8 cellular contexts compared by ENCODE assay signal in genomic region chr2:108786354-108787208, GRCh38. TPM values are rescaled to one million over a fixed set of nuclear protein-coding genes. Genes with fewer than 3 reads are reported as not detected.
A peak's percentile ranks its signal among the peaks of the same experiment; 100 is the strongest.
DNase-seq lines count a peak whose midpoint lies in the region; ATAC-seq and TF ChIP-seq lines count a peak whose summit lies in the region.

CCDC138 (plus strand) TSS chr2:108786771; CDS start chr2:108786823, 52 bp downstream.

- no peaks in the 10 kb centered on the region for H3F3A ChIP-seq in PC-3 (ENCODE audit: low read length, unreplicated experiment)

- no peaks in the 10 kb centered on the region for H3K9me2 ChIP-seq in PC-3 (replicated peaks; ENCODE audit: low read length)

- H3K4me1 ChIP-seq in PC-3 (ENCODE audit: insufficient read depth, low read length), result peaks cover 3% of the 10 kb centered on the region; the same call in 1 of the 2 replicates
- no peaks in the 10 kb centered on the region for H3K4me1 ChIP-seq in esophagus (ENCODE audit: control insufficient read depth in 2 of 2, insufficient read depth in 2 of 2, low read length in 1 of 2)
- H3K4me1 ChIP-seq in muscle layer of colon (ENCODE audit: insufficient read depth, low read length), result no peaks in the 10 kb centered on the region

- H3K4me2 ChIP-seq in PC-3 (ENCODE audit: low read length), result peak within 1 kb of the TSS; percentile 88

- CTCF ChIA-PET in PC-3 (lab: Charles Lee), result no interaction called here

- H3K27ac ChIP-seq in PC-3 (ENCODE audit: low read length) (peak within 1 kb of the TSS; percentile 50), esophagus (ENCODE audit: low read depth in 2 of 2, low read length in 1 of 2) (peak within 1 kb of the TSS; percentile 80 to 87), muscle layer of colon (ENCODE audit: low read depth, low read length) (peak within 1 kb of the TSS; percentile 8)

- no peaks in the 10 kb centered on the region for H3K9me3 ChIP-seq in PC-3 (ENCODE audit: low read length)
- no peaks in the 10 kb centered on the region for H3K9me3 ChIP-seq in esophagus (ENCODE audit: control insufficient read depth in 2 of 2, insufficient read depth in 1 of 2, low read depth in 1 of 2, low read length in 1 of 2)
- no peaks in the 10 kb centered on the region for H3K9me3 ChIP-seq in muscle layer of colon (ENCODE audit: low read length)

- peak; percentile 75 for DNase-seq in DMS153 (lab: John Stamatoyannopoulos, UW)
- DNase-seq in HuH-7.5 (ENCODE audit: low spot score), result peak; percentile 84
- peak; percentile 95 for DNase-seq in PC-3
- DNase-seq in activated T-cell treated with anti-CD3 and anti-CD28 coated beads for 4 hours, result peak; percentile 90
- DNase-seq in stimulated activated CD8-positive, alpha-beta memory T cell treated with anti-CD3 and anti-CD28 coated beads, Interleukin-7, amount 100 ng/mL, for 1 hour (ENCODE audit: low read depth in 2 of 2), result peak; percentile 83

- no TSS peak for BruUV-seq in PC-3 (replicated peaks; lab: Mats Ljungman, UMichigan)

- intact Hi-C loops in PC-3 (cut with micrococcal nuclease), result no loop called here

- peaks cover 19% of the 10 kb centered on the region for H3K79me2 ChIP-seq in PC-3 (ENCODE audit: low read length)

- no peaks in the 10 kb centered on the region for H4K20me1 ChIP-seq in PC-3 (ENCODE audit: low read length)

- ATAC-seq in GM21528 (IDR thresholded peaks at IDR 0.05; ENCODE audit: low FRiP score, unreplicated experiment), result peak; percentile 98
- ATAC-seq in PC-3, result peak; percentile 93

- H2AFZ ChIP-seq in PC-3 (ENCODE audit: low read length), result peak within 1 kb of the TSS; percentile 86

- H3K36me3 ChIP-seq in PC-3 (ENCODE audit: low read depth, low read length) (peaks cover 24% of the 10 kb centered on the region), esophagus (ENCODE audit: control insufficient read depth in 2 of 2, insufficient read depth in 2 of 2, low read length in 1 of 2) (peaks cover 0 to 3% of the 10 kb centered on the region in 2 donors), muscle layer of colon (ENCODE audit: insufficient read depth, low read length) (peaks cover 12% of the 10 kb centered on the region)

- H3K27me3 ChIP-seq in PC-3 (ENCODE audit: low read length), result no peaks in the 10 kb centered on the region
- no peaks in the 10 kb centered on the region for H3K27me3 ChIP-seq in esophagus (ENCODE audit: control insufficient read depth in 1 of 2, insufficient read depth in 2 of 2, low read length in 2 of 2)
- no peaks in the 10 kb centered on the region for H3K27me3 ChIP-seq in muscle layer of colon (ENCODE audit: control insufficient read depth in 1 of 2, insufficient read depth in 2 of 2, low read length in 2 of 2)

- TF ChIP-seq CTCF in PC-3 (conservative IDR thresholded peaks at IDR 0.05; ENCODE audit: low read depth, low read length), result no peak

- H3K9ac ChIP-seq in PC-3 (ENCODE audit: low read length) (peak within 1 kb of the TSS; percentile 84), muscle layer of colon (ENCODE audit: low read length) (peak within 1 kb of the TSS; percentile 11)

- POLR2A ChIA-PET in PC-3 (lab: Charles Lee; ENCODE audit: unreplicated experiment), result interaction anchor here (0.6 kb wide), 2 partner anchors 287 to 405 kb away, joined by 6 to 10 read pairs; no protein-coding TSS in a partner anchor

- H3K4me3 ChIP-seq in PC-3 (ENCODE audit: low read length) (peak within 1 kb of the TSS; percentile 76), esophagus (ENCODE audit: low read depth in 1 of 2, low read length in 2 of 2) (peak within 1 kb of the TSS; percentile 79 to 95), muscle layer of colon (ENCODE audit: low read depth in 1 of 2, low read length in 2 of 2) (peak within 1 kb of the TSS; percentile 55 to 73)

- WGBS in esophagus, 2 donors, result 0% methylated on average over 72 to 78 of the region's 78 CpGs

RNA-seq across cellular contexts. Expression of gene CCDC138, which starts in this region (rescaled TPM):
- 6.2 and 10.6 TPM in 2 replicates for total RNA-seq in PC-3 (2014; rRNA removed)
- polyA plus RNA-seq in esophagus, result 1 to 10 TPM; 2.5 to 2.8 TPM

Comparison
In these comparisons a context has a peak if more than half of its experiments do, and no peak if none do; other contexts are left out.
1. Peak in every context shown above with its lines: DNase-seq, ATAC-seq, H3K4me3 ChIP-seq and H3K27ac ChIP-seq.
2. H3K27ac ChIP-seq: peak in every context shown above with its lines; median percentile 84 in esophagus; 50 in PC-3; 8 in muscle layer of colon.